In the genomic region with DNA sequence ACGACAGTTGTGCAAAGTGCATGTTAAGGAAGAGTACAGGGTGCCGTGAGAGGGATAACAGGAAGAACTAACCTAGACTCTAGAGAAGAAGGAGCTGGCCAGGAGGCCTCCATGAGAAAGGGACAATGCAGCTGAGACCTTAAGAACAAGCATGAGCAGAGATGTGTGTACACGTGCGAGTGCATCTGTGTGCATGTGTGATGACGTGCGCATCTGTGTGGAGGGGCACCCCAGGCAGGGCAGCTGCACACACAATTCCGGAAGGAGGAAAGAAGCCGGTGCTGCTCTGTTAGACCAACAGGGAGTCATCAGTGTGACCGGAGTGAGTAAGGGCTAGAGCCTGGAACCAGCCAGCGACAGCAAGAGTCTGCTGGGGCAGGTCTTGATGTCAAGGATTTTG, we compare ENCODE assay signal across 9 cellular contexts. TPM values are rescaled to one million over a fixed set of nuclear protein-coding genes. Genes with fewer than 3 reads are reported as not detected.
"Had no signal": no experiment of that assay in that cellular context is flagged by ENCODE, and none has a peak within 500 bp of the region (broad histone marks: within the 10 kb centered on the region; RNA-seq: fewer than 3 reads in every experiment).

No MANE protein-coding gene starts in this region.

- H3K27ac ChIP-seq: GM23248 had no signal

- H2AFZ ChIP-seq: GM23248 had no signal

- H3K4me3 ChIP-seq: GM23248, K562 had no signal

- ATAC-seq: K562 had no signal

- H3K9ac ChIP-seq: GM23248 had no signal

- DNase-seq: GM23248, GOT3, H9, HCEC 1CT, IMR-90 had no signal

- FAIRE-seq: H54, HTR-8/SVneo, K562 had no signal

RNA-seq across cellular contexts. Expression of a gene that starts 7.6 kb away (rescaled TPM):
- total RNA-seq: GM23248, IMR-90, K562 had no signal
- polyA plus RNA-seq: GM23248, IMR-90 had no signal

RNA-seq across cellular contexts. Expression of a gene that starts 43.3 kb away (rescaled TPM):
- total RNA-seq: GM23248, IMR-90, K562 had no signal
- polyA plus RNA-seq: IMR-90, K562 had no signal

RNA-seq across cellular contexts. Expression of a gene that starts 44.4 kb away (rescaled TPM):
- total RNA-seq: GM23248, H9, HT-29, IMR-90, K562 had no signal
- polyA plus RNA-seq: GM23248, IMR-90, K562 had no signal

RNA-seq across cellular contexts. Expression of a gene that starts 48.9 kb away (rescaled TPM):
- total RNA-seq: GM23248, IMR-90, K562 had no signal
- polyA plus RNA-seq: GM23248, IMR-90, K562 had no signal
